8 cellular contexts compared by ENCODE assay signal in genomic region chr15:49169880-49170597, GRCh38. TPM values are rescaled to one million over a fixed set of nuclear protein-coding genes. Genes with fewer than 3 reads are reported as not detected.
DNase-seq lines count a peak whose midpoint lies in the region; TF ChIP-seq lines count a peak whose summit lies in the region.

Gene GALK2 (plus strand): TSS chr15:49170247. CDS start chr15:49170323, 76 bp downstream.

- no peaks in the 10 kb centered on the region for H3K27me3 Mint-ChIP-seq in neural crest cell (ENCODE audit: low read depth)

- peak within 1 kb of the TSS; percentile 94 for H3K4me3 Mint-ChIP-seq in neural crest cell

- H3K4me3 ChIP-seq in fibroblast of villous mesenchyme (ENCODE audit: low read depth, low read length) (peak within 1 kb of the TSS; percentile 72), stomach smooth muscle (ENCODE audit: low read length in 2 of 2) (peak within 1 kb of the TSS; percentile 84 to 93)

- H3K36me3 ChIP-seq in stomach smooth muscle (ENCODE audit: control insufficient read depth in 2 of 2, insufficient read depth in 2 of 2, low read length in 2 of 2): no peaks in the 10 kb centered on the region

- H3K4me1 Mint-ChIP-seq in neural crest cell: peaks cover 18% of the 10 kb centered on the region

- no peaks in the 10 kb centered on the region for H3K27me3 ChIP-seq in stomach smooth muscle (ENCODE audit: control insufficient read depth in 1 of 2, insufficient read depth in 2 of 2, low read length in 2 of 2)

- peak within 1 kb of the TSS; percentile 94 for H3K27ac Mint-ChIP-seq in neural crest cell (ENCODE audit: unreplicated experiment)

- H3K4me1 ChIP-seq in stomach smooth muscle (ENCODE audit: control insufficient read depth, insufficient read depth, low read length): peaks cover 4% of the 10 kb centered on the region

- peak within 1 kb of the TSS; percentile 69 to 78 for H3K9ac ChIP-seq in stomach smooth muscle (ENCODE audit: low read length in 2 of 2)

- H3K36me3 Mint-ChIP-seq in neural crest cell (ENCODE audit: low read depth): peaks cover 5% of the 10 kb centered on the region

- TF ChIP-seq CTCF in fibroblast of villous mesenchyme (IDR thresholded peaks at IDR 0.05; ENCODE audit: insufficient read depth, low read depth, low read length) (no peak), neural crest cell (conservative IDR thresholded peaks at IDR 0.05) (no peak)

- peak; percentile 86 for DNase-seq in EL
- peak; percentile 84 for DNase-seq in H4 (ENCODE audit: low spot score)
- peak; percentile 96 for DNase-seq in LoVo (ENCODE audit: low spot score)
- peak; percentile 92 for DNase-seq in SHP77 treated with DMSO at 0.1 percent for 48 hours (lab: John Stamatoyannopoulos, UW)
- DNase-seq in activated gamma-delta T cell (lab: John Stamatoyannopoulos, UW): peak; percentile 36
- DNase-seq in fibroblast of villous mesenchyme (ENCODE audit: low read depth): peak; percentile 90
- peak; percentile 54 for DNase-seq in neural crest cell (ENCODE audit: low read depth, low spot score)

- peaks cover 4% of the 10 kb centered on the region for H3K9me3 Mint-ChIP-seq in neural crest cell

- H3K27ac ChIP-seq in stomach smooth muscle (ENCODE audit: low read length): peak within 1 kb of the TSS; percentile 25

- H3K9me3 ChIP-seq in stomach smooth muscle (ENCODE audit: control insufficient read depth in 2 of 2, low read length in 2 of 2): no peaks in the 10 kb centered on the region

RNA-seq across cellular contexts. Expression of gene GALK2, which starts in this region (rescaled TPM):
- total RNA-seq in H4 (2014; rRNA removed; shearing (Covaris generic)): 59.4 and 63.8 TPM in 2 replicates
- 38.7 and 58.7 TPM in 2 replicates for total RNA-seq in fibroblast of villous mesenchyme
- total RNA-seq in neural crest cell: 21.3 and 21.7 TPM in 2 replicates

Comparison
In these comparisons a context has a peak if more than half of its experiments do, and no peak if none do; other contexts are left out.
1. Peak in every context shown above with its lines: DNase-seq, H3K4me3 ChIP-seq and H3K27ac ChIP-seq.
2. DNase-seq: peak in every context shown above with its lines; median percentile 96 in LoVo; 92 in SHP77 treated with DMSO at 0.1 percent for 48 hours; 90 in fibroblast of villous mesenchyme; 86 in EL; 84 in H4; 54 in neural crest cell; 36 in activated gamma-delta T cell.